In the genomic region with DNA sequence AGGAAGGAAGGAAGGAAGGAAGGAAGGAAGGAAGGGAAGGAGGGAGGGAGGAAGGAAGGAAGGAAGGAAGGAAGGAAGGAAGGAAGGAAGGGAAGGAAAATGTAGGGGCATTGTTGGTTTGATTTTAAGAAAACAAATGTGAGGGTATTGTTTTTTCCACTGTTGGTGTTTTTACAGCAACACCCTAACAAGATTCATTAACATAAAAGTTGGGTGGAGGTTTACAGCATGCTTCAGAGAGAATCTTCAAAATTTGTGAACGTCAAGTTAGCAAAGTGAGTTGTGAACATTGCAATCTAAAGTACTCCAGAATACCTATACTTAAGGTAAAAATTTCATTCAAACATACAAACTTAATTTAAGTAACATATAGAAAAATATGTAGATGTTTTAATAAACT, we compare ENCODE assay signal across 24 cellular contexts.
"Had no signal": no experiment of that assay in that cellular context is flagged by ENCODE, and none has a peak within 500 bp of the region (broad histone marks: within the 10 kb centered on the region; RNA-seq: fewer than 3 reads in every experiment).

No MANE protein-coding gene starts in this region.

- H3K27me3 ChIP-seq: stomach, suprapubic skin, testis, thyroid gland, tibial artery, tibial nerve, transverse colon, upper lobe of left lung, upper lobe of right lung, uterus, vagina had no signal

- H3K27ac ChIP-seq: stomach, suprapubic skin, testis, thoracic aorta, thyroid gland, tibial artery, tibial nerve, transverse colon, upper lobe of left lung, upper lobe of right lung, uterus, vagina had no signal

- H3K9me3 ChIP-seq: suprapubic skin, testis, thoracic aorta, thyroid gland, tibial artery, tibial nerve, transverse colon, upper lobe of right lung, uterus, vagina had no signal

- H3K4me1 ChIP-seq: stomach, suprapubic skin, testis, thyroid gland, tibial artery, tibial nerve, transverse colon, upper lobe of left lung, upper lobe of right lung, uterus, vagina had no signal

- H3K36me3 ChIP-seq: stomach, suprapubic skin, thoracic aorta, thyroid gland, tibial artery, tibial nerve, transverse colon, upper lobe of left lung, upper lobe of right lung, uterus, vagina had no signal

- DNase-seq: stimulated activated CD4-positive, alpha-beta T cell treated with anti-CD3 and anti-CD28 coated beads, Interleukin-2, amount 100 ng/mL, for 48 hours; stimulated activated CD4-positive, alpha-beta T cell treated with anti-CD3 and anti-CD28 coated beads, Interleukin-4, amount 100 ng/mL, for 1 hour; stimulated activated CD4-positive, alpha-beta T cell treated with anti-CD3 and anti-CD28 coated beads, Interleukin-4, amount 100 ng/mL, for 24 hours; stimulated activated CD4-positive, alpha-beta T cell treated with anti-CD3 and anti-CD28 coated beads, Interleukin-4, amount 100 ng/mL, for 4 hours; stimulated activated CD8-positive, alpha-beta memory T cell treated with anti-CD3 and anti-CD28 coated beads, Interleukin-4, amount 100 ng/mL, for 48 hours; stimulated activated naive B cell treated with anti-CD40 and anti-IgM and Interleukin-4, amounts not matched to agents 10 μg/mL and 1 μg/mL and 100 μg/mL, for 72 hours; stimulated activated naive CD4-positive, alpha-beta T cell; stimulated activated naive CD4-positive, alpha-beta T cell treated with Interleukin-2 at 50 U/mL for 16 hours; stimulated activated naive CD8-positive, alpha-beta T cell treated with anti-CD3 and anti-CD28 coated beads, Interleukin-15, amount 100 ng/mL, for 72 hours; stimulated activated naive CD8-positive, alpha-beta T cell treated with anti-CD3 and anti-CD28 coated beads, Interleukin-15, Interleukin-2, amounts not matched to agents 100 U/mL and 50 U/mL, for 24 hours; stomach; substantia nigra; testis; thyroid gland; tibial artery; transverse colon; trophoblast cell; upper lobe of left lung; upper lobe of right lung; uterus had no signal

- H3K4me3 ChIP-seq: stomach, suprapubic skin, testis, thoracic aorta, thyroid gland, tibial artery, tibial nerve, transverse colon, upper lobe of left lung, upper lobe of right lung, uterus, vagina had no signal
